2 cellular contexts compared by ENCODE assay signal in the genomic region with DNA sequence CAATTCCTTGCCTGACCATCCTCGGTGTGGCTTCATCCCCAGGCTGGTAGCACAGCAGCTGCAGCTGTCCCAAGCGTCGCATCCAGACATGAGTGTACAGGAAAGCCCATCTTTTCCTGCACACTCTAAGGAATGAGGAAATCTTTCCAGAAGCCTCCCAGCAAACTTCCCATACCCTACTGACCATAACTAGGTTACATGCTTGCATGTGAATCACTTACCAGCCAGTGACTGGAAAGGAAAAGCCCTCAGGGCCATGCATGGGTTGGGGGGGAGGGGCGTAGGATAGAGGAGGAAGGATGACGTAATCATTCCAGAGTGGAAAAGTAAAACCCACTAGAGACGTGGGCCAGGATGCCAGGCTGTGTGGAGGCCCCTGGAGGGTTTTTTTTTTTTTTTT.
TF ChIP-seq lines count a peak whose summit lies in the region.

No MANE protein-coding gene starts in this region.

TF ChIP-seq in IMR-90, 13 proteins besides CTCF, POLR2A, EP300 and RAD21:
- TF ChIP-seq CEBPB (IDR thresholded peaks at IDR 0.05; ENCODE audit: low read depth, low read length), result peak; percentile 67
- TF ChIP-seq MAZ (IDR thresholded peaks at IDR 0.05; ENCODE audit: borderline replicate concordance, low read depth, low read length), result no peak
- no peak for TF ChIP-seq CHD1 (IDR thresholded peaks at IDR 0.05; ENCODE audit: low read depth, low read length)
TF ChIP-seq in IMR-90: peak in this region for 1.

TF ChIP-seq in GM23338, 12 proteins besides CTCF, POLR2A, EP300 and RAD21:
- TF ChIP-seq, protein P1, sequence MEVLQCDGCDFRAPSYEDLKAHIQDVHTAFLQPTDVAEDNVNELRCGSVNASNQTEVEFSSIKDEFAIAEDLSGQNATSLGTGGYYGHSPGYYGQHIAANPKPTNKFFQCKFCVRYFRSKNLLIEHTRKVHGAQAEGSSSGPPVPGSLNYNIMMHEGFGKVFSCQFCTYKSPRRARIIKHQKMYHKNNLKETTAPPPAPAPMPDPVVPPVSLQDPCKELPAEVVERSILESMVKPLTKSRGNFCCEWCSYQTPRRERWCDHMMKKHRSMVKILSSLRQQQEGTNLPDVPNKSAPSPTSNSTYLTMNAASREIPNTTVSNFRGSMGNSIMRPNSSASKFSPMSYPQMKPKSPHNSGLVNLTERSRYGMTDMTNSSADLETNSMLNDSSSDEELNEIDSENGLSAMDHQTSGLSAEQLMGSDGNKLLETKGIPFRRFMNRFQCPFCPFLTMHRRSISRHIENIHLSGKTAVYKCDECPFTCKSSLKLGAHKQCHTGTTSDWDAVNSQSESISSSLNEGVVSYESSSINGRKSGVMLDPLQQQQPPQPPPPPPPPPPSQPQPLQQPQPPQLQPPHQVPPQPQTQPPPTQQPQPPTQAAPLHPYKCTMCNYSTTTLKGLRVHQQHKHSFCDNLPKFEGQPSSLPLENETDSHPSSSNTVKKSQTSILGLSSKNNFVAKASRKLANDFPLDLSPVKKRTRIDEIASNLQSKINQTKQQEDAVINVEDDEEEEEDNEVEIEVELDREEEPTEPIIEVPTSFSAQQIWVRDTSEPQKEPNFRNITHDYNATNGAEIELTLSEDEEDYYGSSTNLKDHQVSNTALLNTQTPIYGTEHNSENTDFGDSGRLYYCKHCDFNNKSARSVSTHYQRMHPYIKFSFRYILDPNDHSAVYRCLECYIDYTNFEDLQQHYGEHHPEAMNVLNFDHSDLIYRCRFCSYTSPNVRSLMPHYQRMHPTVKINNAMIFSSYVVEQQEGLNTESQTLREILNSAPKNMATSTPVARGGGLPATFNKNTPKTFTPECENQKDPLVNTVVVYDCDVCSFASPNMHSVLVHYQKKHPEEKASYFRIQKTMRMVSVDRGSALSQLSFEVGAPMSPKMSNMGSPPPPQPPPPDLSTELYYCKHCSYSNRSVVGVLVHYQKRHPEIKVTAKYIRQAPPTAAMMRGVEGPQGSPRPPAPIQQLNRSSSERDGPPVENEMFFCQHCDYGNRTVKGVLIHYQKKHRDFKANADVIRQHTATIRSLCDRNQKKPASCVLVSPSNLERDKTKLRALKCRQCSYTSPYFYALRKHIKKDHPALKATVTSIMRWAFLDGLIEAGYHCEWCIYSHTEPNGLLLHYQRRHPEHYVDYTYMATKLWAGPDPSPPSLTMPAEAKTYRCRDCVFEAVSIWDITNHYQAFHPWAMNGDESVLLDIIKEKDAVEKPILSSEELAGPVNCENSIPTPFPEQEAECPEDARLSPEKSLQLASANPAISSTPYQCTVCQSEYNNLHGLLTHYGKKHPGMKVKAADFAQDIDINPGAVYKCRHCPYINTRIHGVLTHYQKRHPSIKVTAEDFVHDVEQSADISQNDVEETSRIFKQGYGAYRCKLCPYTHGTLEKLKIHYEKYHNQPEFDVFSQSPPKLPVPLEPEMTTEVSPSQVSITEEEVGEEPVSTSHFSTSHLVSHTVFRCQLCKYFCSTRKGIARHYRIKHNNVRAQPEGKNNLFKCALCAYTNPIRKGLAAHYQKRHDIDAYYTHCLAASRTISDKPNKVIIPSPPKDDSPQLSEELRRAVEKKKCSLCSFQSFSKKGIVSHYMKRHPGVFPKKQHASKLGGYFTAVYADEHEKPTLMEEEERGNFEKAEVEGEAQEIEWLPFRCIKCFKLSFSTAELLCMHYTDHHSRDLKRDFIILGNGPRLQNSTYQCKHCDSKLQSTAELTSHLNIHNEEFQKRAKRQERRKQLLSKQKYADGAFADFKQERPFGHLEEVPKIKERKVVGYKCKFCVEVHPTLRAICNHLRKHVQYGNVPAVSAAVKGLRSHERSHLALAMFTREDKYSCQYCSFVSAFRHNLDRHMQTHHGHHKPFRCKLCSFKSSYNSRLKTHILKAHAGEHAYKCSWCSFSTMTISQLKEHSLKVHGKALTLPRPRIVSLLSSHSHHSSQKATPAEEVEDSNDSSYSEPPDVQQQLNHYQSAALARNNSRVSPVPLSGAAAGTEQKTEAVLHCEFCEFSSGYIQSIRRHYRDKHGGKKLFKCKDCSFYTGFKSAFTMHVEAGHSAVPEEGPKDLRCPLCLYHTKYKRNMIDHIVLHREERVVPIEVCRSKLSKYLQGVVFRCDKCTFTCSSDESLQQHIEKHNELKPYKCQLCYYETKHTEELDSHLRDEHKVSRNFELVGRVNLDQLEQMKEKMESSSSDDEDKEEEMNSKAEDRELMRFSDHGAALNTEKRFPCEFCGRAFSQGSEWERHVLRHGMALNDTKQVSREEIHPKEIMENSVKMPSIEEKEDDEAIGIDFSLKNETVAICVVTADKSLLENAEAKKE (CRISPR knock-in tag; IDR thresholded peaks at IDR 0.05), result no peak
- TF ChIP-seq, protein P2, sequence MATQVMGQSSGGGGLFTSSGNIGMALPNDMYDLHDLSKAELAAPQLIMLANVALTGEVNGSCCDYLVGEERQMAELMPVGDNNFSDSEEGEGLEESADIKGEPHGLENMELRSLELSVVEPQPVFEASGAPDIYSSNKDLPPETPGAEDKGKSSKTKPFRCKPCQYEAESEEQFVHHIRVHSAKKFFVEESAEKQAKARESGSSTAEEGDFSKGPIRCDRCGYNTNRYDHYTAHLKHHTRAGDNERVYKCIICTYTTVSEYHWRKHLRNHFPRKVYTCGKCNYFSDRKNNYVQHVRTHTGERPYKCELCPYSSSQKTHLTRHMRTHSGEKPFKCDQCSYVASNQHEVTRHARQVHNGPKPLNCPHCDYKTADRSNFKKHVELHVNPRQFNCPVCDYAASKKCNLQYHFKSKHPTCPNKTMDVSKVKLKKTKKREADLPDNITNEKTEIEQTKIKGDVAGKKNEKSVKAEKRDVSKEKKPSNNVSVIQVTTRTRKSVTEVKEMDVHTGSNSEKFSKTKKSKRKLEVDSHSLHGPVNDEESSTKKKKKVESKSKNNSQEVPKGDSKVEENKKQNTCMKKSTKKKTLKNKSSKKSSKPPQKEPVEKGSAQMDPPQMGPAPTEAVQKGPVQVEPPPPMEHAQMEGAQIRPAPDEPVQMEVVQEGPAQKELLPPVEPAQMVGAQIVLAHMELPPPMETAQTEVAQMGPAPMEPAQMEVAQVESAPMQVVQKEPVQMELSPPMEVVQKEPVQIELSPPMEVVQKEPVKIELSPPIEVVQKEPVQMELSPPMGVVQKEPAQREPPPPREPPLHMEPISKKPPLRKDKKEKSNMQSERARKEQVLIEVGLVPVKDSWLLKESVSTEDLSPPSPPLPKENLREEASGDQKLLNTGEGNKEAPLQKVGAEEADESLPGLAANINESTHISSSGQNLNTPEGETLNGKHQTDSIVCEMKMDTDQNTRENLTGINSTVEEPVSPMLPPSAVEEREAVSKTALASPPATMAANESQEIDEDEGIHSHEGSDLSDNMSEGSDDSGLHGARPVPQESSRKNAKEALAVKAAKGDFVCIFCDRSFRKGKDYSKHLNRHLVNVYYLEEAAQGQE (IDR thresholded peaks at IDR 0.05; ENCODE audit: unreplicated experiment), result no peak
- TF ChIP-seq ZNF331 (CRISPR knock-in tag; IDR thresholded peaks at IDR 0.05; ENCODE audit: low read depth), result no peak
- TF ChIP-seq, protein P3, sequence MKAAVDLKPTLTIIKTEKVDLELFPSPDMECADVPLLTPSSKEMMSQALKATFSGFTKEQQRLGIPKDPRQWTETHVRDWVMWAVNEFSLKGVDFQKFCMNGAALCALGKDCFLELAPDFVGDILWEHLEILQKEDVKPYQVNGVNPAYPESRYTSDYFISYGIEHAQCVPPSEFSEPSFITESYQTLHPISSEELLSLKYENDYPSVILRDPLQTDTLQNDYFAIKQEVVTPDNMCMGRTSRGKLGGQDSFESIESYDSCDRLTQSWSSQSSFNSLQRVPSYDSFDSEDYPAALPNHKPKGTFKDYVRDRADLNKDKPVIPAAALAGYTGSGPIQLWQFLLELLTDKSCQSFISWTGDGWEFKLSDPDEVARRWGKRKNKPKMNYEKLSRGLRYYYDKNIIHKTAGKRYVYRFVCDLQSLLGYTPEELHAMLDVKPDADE (IDR thresholded peaks at IDR 0.05), result no peak
- TF ChIP-seq POLR2AphosphoS5 (IDR thresholded peaks at IDR 0.05; ENCODE audit: low read depth), result no peak
- no peak for TF ChIP-seq JUNB (IDR thresholded peaks at IDR 0.05; ENCODE audit: unreplicated experiment)
- TF ChIP-seq ZNF114 (CRISPR knock-in tag; IDR thresholded peaks at IDR 0.05), result no peak
- TF ChIP-seq STAT1 (IDR thresholded peaks at IDR 0.05; ENCODE audit: unreplicated experiment), result no peak
- TF ChIP-seq NANOG (IDR thresholded peaks at IDR 0.05; ENCODE audit: borderline replicate concordance), result no peak
- no peak for TF ChIP-seq CREB1 (CRISPR knock-in tag; IDR thresholded peaks at IDR 0.05; ENCODE audit: low read depth)
- no peak for TF ChIP-seq EZH2phosphoT487 (IDR thresholded peaks at IDR 0.05; ENCODE audit: unreplicated experiment)
- no peak for TF ChIP-seq EZH2 (IDR thresholded peaks at IDR 0.05; ENCODE audit: low read depth, unreplicated experiment)
TF ChIP-seq in GM23338: peak in this region for 0.
